In the genomic region with DNA sequence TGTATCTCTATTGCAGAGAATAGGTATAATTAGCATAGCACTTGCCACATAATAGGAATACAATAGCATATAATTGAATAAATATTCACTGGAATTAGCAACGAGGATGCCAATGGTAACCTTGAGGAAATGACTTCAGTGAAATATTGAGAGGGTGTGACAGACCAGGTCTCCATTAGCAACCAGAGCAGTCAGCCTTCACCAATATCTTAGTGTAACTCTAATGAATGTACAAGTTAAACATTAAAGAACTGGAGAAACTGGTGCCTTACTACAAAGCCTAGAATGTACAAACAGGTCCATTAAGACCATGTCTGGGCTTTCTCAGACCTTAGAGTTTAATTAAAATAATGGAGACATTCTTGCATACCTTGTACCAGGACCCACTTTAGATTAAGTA, we compare ENCODE assay signal across 29 cellular contexts.
DNase-seq lines count a peak whose midpoint lies in the region; ATAC-seq, FAIRE-seq and TF ChIP-seq lines count a peak whose summit lies in the region.
"Had no signal": no experiment of that assay in that cellular context is flagged by ENCODE, and none has a peak within 500 bp of the region (broad histone marks: within the 10 kb centered on the region; RNA-seq: fewer than 3 reads in every experiment).

No MANE protein-coding gene starts in this region.

- no peak overlapping the region for H3K27ac Mint-ChIP-seq in endothelial cell (ENCODE audit: unreplicated experiment)
- H3K27ac Mint-ChIP-seq: CD4-positive, alpha-beta T cell had no signal

- ATAC-seq in GM18868 (IDR thresholded peaks at IDR 0.05; ENCODE audit: unreplicated experiment) = no peak
- ATAC-seq: HCT116, Right ventricle myocardium inferior, SK-N-SH treated with all-trans-retinoic acid at 6 μM for 48 hours had no signal

- H3K27ac ChIP-seq in stomach = no peak overlapping the region
- H3K27ac ChIP-seq: BLaER1 treated with 17β-estradiol and CSF1 and Interleukin-3, amounts not matched to agents 10 nM and 100 nM; PC-9; SJCRH30 had no signal

- no peaks in the 10 kb centered on the region for H3K4me1 ChIP-seq in stomach
- H3K4me1 ChIP-seq: BLaER1 treated with 17β-estradiol and CSF1 and Interleukin-3, amounts not matched to agents 10 nM and 100 nM; SJCRH30 had no signal

- DNase-seq in DMS53 (lab: John Stamatoyannopoulos, UW) = peak; percentile 25
- peak; percentile 67 for DNase-seq in left kidney (ENCODE audit: low read depth, low spot score)
- DNase-seq in endothelial cell (ENCODE audit: low spot score) = no peak
- DNase-seq in GDM1 (lab: John Stamatoyannopoulos, UW) = no peak
- no peak for DNase-seq in stomach
- DNase-seq: AML-193; CD4-positive, alpha-beta T cell; COR-L47; DMS 273 treated with DMSO at 0.1 percent for 48 hours; DND-41; IMR-90; KG1; MG63; NCI-H1105 treated with DMSO at 0.1 percent for 48 hours; NCI-H2029; NCI-H446; NCI-H526; NCI-H82; NK-92 treated with Interleukin-12 subunit alpha and Interleukin-12 subunit beta, amount 100 ng/mL, for 24 hours; PC-9; SJCRH30 had no signal

- no peaks in the 10 kb centered on the region for H3K36me3 Mint-ChIP-seq in endothelial cell (ENCODE audit: low read depth, unreplicated experiment)

- H3K9me3 ChIP-seq in stomach = no peaks in the 10 kb centered on the region
- H3K9me3 ChIP-seq: BLaER1 treated with 17β-estradiol and CSF1 and Interleukin-3, amounts not matched to agents 10 nM and 100 nM; MG63; SJCRH30 had no signal

- intact Hi-C loops in stomach (cut with DNase I; ENCODE audit: low total_unique reads) = no loop called here

- no peaks in the 10 kb centered on the region for H3K4me1 Mint-ChIP-seq in endothelial cell (ENCODE audit: unreplicated experiment)

- no peak for TF ChIP-seq EP300 in stomach (IDR thresholded peaks at IDR 0.05)

- H3K9me3 Mint-ChIP-seq in endothelial cell (ENCODE audit: unreplicated experiment) = no peaks in the 10 kb centered on the region
- H3K9me3 Mint-ChIP-seq: CD4-positive, alpha-beta T cell had no signal

- no peaks in the 10 kb centered on the region for H3K27me3 ChIP-seq in stomach
- H3K27me3 ChIP-seq: MG63, SJCRH30 had no signal

- no peak overlapping the region for H3K4me3 Mint-ChIP-seq in endothelial cell (ENCODE audit: unreplicated experiment)
- H3K4me3 Mint-ChIP-seq: CD4-positive, alpha-beta T cell had no signal

- no peak for TF ChIP-seq POLR2A in stomach (IDR thresholded peaks at IDR 0.05)

- no peak for TF ChIP-seq CTCF in endothelial cell (IDR thresholded peaks at IDR 0.05; ENCODE audit: unreplicated experiment)
- no peak for TF ChIP-seq CTCF in stomach (IDR thresholded peaks at IDR 0.05)

- 32 to 43% (median 42%) methylated on average over 1 of the region's 1 CpG for WGBS in stomach, 5 donors

- H3K27me3 Mint-ChIP-seq in endothelial cell (ENCODE audit: unreplicated experiment) = no peaks in the 10 kb centered on the region

- FAIRE-seq in islet of Langerhans (lab: Jason Lieb, UNC) = peak; percentile 47
- FAIRE-seq: A204.1, GM18507 had no signal

- H3K4me3 ChIP-seq in stomach = no peak overlapping the region
- H3K4me3 ChIP-seq: BLaER1 treated with 17β-estradiol and CSF1 and Interleukin-3, amounts not matched to agents 10 nM and 100 nM; MG63; PC-9; SJCRH30 had no signal

- H3K36me3 ChIP-seq in stomach = no peaks in the 10 kb centered on the region
- H3K36me3 ChIP-seq: BLaER1 treated with 17β-estradiol and CSF1 and Interleukin-3, amounts not matched to agents 10 nM and 100 nM; MG63; SJCRH30 had no signal

Comparison
In these comparisons a context has a peak if more than half of its experiments do, and no peak if none do; other contexts are left out.
1. DNase-seq: peak in DMS53 (single experiment) and left kidney (single experiment); none in endothelial cell (single experiment), GDM1 (single experiment) and stomach (single experiment).